ENCODE assay signal across 9 cellular contexts in the genomic region with DNA sequence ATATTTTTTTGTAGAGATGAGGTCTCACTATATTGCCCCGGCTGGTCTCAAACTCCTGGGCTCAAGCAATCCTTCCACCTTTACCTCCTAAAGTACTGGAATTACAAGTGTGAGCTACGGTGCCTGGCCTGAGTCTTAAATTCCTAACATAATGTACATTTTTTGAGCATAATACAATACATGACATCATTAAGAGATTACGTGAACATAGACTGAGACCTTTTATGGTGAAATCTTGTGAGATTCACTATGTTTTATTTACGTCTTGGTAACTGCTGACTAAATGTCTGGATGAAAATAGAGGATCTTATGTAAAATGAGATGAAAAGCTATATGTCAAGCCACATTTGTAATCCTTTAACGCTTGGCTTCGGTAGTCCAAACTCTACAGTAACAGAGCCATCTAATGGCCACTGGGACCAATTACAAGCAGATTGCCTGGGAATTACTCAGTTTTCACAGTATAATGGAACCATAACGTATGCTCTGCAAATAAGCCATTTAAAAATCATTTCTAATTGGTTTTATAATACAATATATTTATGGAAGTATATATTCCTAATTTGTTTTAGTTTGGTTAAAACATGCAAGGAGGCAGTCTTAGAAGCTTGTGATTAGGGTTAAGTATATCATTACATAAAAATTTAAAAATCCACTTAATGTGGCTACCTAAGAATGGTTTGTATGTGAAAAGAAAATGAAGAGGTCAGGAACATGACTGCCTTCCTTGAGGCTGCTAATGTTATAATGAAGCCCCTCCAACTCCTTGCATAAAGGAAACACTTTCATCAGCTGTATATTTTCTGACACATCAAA. TPM values are rescaled to one million over a fixed set of nuclear protein-coding genes. Genes with fewer than 3 reads are reported as not detected.
DNase-seq lines count a peak whose midpoint lies in the region; ATAC-seq, FAIRE-seq and TF ChIP-seq lines count a peak whose summit lies in the region.
"Had no signal": no experiment of that assay in that cellular context is flagged by ENCODE, and none has a peak within 500 bp of the region (broad histone marks: within the 10 kb centered on the region; RNA-seq: fewer than 3 reads in every experiment).

No MANE protein-coding gene starts in this region.

- WGBS in A549 (ENCODE audit: missing lambda C conversion rate) = 14% methylated on average over 7 of the region's 7 CpGs

- TF ChIP-seq POLR2A in A549 (IDR thresholded peaks at IDR 0.05; ENCODE audit: low read length) = no peak

- TF ChIP-seq CTCF in A549 (IDR thresholded peaks at IDR 0.05) (peak; percentile 97), lower lobe of right lung (IDR thresholded peaks at IDR 0.05) (peak; percentile 87), thoracic aorta (IDR thresholded peaks at IDR 0.05) (peak; percentile 78)

- CTCF ChIA-PET in A549 (lab: Yijun Ruan, JAX) = interaction anchor here (0.7 to 11.6 kb wide), 47 partner anchors 10 to 380 kb away, joined by 3 to 204 read pairs (median 5); partner anchors contain the start of genes CDC27 and ITGB3

- H3K9me3 ChIP-seq in A549 (peaks cover 15% of the 10 kb centered on the region), lower lobe of right lung (no peaks in the 10 kb centered on the region), thoracic aorta (no peaks in the 10 kb centered on the region)

- no peak for TF ChIP-seq EP300 in A549 (IDR thresholded peaks at IDR 0.05)

- H3K27me3 ChIP-seq in lower lobe of right lung (ENCODE audit: low read depth) = no peaks in the 10 kb centered on the region
- H3K27me3 ChIP-seq in thoracic aorta (replicated peaks; ENCODE audit: insufficient read depth) = no peaks in the 10 kb centered on the region

- peak overlapping the region; percentile 35 for H3K4me2 ChIP-seq in A549

- no peak overlapping the region for H3K4me3 ChIP-seq in A549
- H3K4me3 ChIP-seq in lower lobe of right lung = no peak overlapping the region
- H3K4me3 ChIP-seq in thoracic aorta = no peak overlapping the region

- H3K36me3 ChIP-seq in lower lobe of right lung = no peaks in the 10 kb centered on the region
- peaks cover 10% of the 10 kb centered on the region for H3K36me3 ChIP-seq in thoracic aorta

- peak; percentile 90 for FAIRE-seq in A549 (lab: Jason Lieb, UNC)

- intact Hi-C loops in lower lobe of right lung (cut with DNase I) = loop anchor here (5.0 kb wide), 1 partner anchor 88 kb away; no protein-coding TSS in a partner anchor

- H3K27ac ChIP-seq in A549 (peak overlapping the region in 1 of 2 experiments; percentile 39; a peak in 2 of 6 replicates), lower lobe of right lung (no peak overlapping the region), thoracic aorta (peak overlapping the region; percentile 79 to 82)
- H3K27ac ChIP-seq: epithelial cell of prostate had no signal

- peak; percentile 97 to 99 for TF ChIP-seq RAD21 in A549 (conservative IDR thresholded peaks at IDR 0.05 in 1 of 2, IDR thresholded peaks at IDR 0.05 in 1 of 2)

- POLR2A ChIA-PET in A549 (lab: Yijun Ruan, JAX) = interaction anchor here (0.6 to 1.5 kb wide), 2 partner anchors 8 to 81 kb away, joined by 5 to 7 read pairs; partner anchors contain the start of gene EFCAB13

- peak; percentile 86 to 94 for ATAC-seq in A549
- peak; percentile 86 to 90 for ATAC-seq in lower lobe of right lung
- peak; percentile 47 for ATAC-seq in thoracic aorta (ENCODE audit: insufficient number of reproducible peaks, low FRiP score, low read depth)

- peaks cover 16% of the 10 kb centered on the region for H3K4me1 ChIP-seq in A549
- peaks cover 11% of the 10 kb centered on the region for H3K4me1 ChIP-seq in lower lobe of right lung
- H3K4me1 ChIP-seq in thoracic aorta (ENCODE audit: control insufficient read depth in 1 of 2, low read depth in 2 of 2) = peaks cover 22 to 52% of the 10 kb centered on the region in 2 donors

- peak; percentile 78 to 84 for DNase-seq in A549 (ENCODE audit: low read depth in 1 of 2, low spot score in 1 of 2)
- DNase-seq in GM03348 (ENCODE audit: low spot score) = peak; percentile 67
- DNase-seq in NCI-H1048 (lab: John Stamatoyannopoulos, UW) = peak; percentile 16
- DNase-seq in SK-N-DZ (ENCODE audit: low spot score) = peak; percentile 67
- DNase-seq in dermis microvascular lymphatic vessel endothelial cell (ENCODE audit: low read depth in 2 of 2) = peak; percentile 75 to 88
- DNase-seq in lower lobe of right lung = no peak
- DNase-seq in thoracic aorta (ENCODE audit: low spot score) = no peak
- no peak for DNase-seq in T-helper 9 cell

TF ChIP-seq in A549, 52 proteins besides CTCF, POLR2A, EP300 and RAD21:
- no peak for TF ChIP-seq RNF2 (IDR thresholded peaks at IDR 0.05; ENCODE audit: borderline replicate concordance, low read depth)
- TF ChIP-seq FOSL2 (IDR thresholded peaks at IDR 0.05) = no peak
- TF ChIP-seq FOSL2 (CRISPR knock-in tag; IDR thresholded peaks at IDR 0.05) = peak; percentile 19; the same call in 1 of the 2 replicates
- TF ChIP-seq SMC3 (IDR thresholded peaks at IDR 0.05) = peak; percentile 96
- TF ChIP-seq NPAS2 (CRISPR knock-in tag; IDR thresholded peaks at IDR 0.05; ENCODE audit: borderline replicate concordance) = no peak

RNA-seq across cellular contexts. Expression of gene EFCAB13, which starts 8.1 kb away (rescaled TPM):
- 4.1 and 6.0 TPM in 2 replicates for polyA plus RNA-seq in A549 (2011; rRNA removed)
- polyA plus RNA-seq in A549 (2012; cell fraction: cytosol; rRNA removed) = 0.79 and 1.2 TPM in 2 replicates
- polyA plus RNA-seq in A549 (2012; cell fraction: nucleus; rRNA removed) = 0.36 and 0.73 TPM in 2 replicates
- polyA plus RNA-seq in A549 (2017; fragmentation: RNase III; extraction: RNeasy Plus Mini Kit Qiagen cat#74134 plus additional on column Dnase treatment) = 2.9 to 4.2 TPM (median 3.2 TPM) in 3 replicates
- 0.74 and 2.2 TPM in 2 replicates for polyA minus RNA-seq in A549 (2011; rRNA and poly(A)+ RNA removed)
- 0.71 and 2.5 TPM in 2 replicates for polyA plus RNA-seq in SK-N-DZ (2014; cell fraction: cytosol; rRNA removed)
- polyA plus RNA-seq in SK-N-DZ (2014; cell fraction: nucleus; rRNA removed) = 0.64 and 6.0 TPM in 2 replicates
- 2.3 and 4.2 TPM in 2 replicates for total RNA-seq in dermis microvascular lymphatic vessel endothelial cell
- 13.0 TPM for total RNA-seq in lower lobe of right lung
- total RNA-seq in thoracic aorta = 10 to 100 TPM in 1 of 2 donors, 1 to 10 TPM in 1; 8.1 to 16.7 TPM

Comparison
In these comparisons a context has a peak if more than half of its experiments do, and no peak if none do; other contexts are left out.
1. DNase-seq: peak in A549 (2 of 2), GM03348 (single experiment), NCI-H1048 (single experiment), SK-N-DZ (single experiment) and dermis microvascular lymphatic vessel endothelial cell (2 of 2); none in lower lobe of right lung (single experiment), thoracic aorta (single experiment) and T-helper 9 cell (single experiment).
2. Peak in every context shown above with its lines, with median percentiles within 50 percentile points of each other: ATAC-seq and CTCF ChIP-seq.